In genomic region chr16:57618306-57619132, GRCh38 we compare ENCODE assay signal across 10 cellular contexts. TPM values are rescaled to one million over a fixed set of nuclear protein-coding genes. Genes with fewer than 3 reads are reported as not detected.
DNase-seq lines count a peak whose midpoint lies in the region; ATAC-seq and TF ChIP-seq lines count a peak whose summit lies in the region.
"Had no signal": no experiment of that assay in that cellular context is flagged by ENCODE, and none has a peak within 500 bp of the region (broad histone marks: within the 10 kb centered on the region; RNA-seq: fewer than 3 reads in every experiment).

No MANE protein-coding gene starts in this region.

- H3K4me1 ChIP-seq in Peyer's patch = peaks cover 0 to 29% (median 0%) of the 10 kb centered on the region in 4 donors
- H3K4me1 ChIP-seq in esophagus (ENCODE audit: control insufficient read depth in 2 of 2, insufficient read depth in 2 of 2, low read length in 1 of 2) = peaks cover 0 to 26% of the 10 kb centered on the region in 2 donors

- no peaks in the 10 kb centered on the region for H3K27me3 Mint-ChIP-seq in progenitor cell of endocrine pancreas
- H3K27me3 Mint-ChIP-seq: naive thymus-derived CD4-positive, alpha-beta T cell had no signal

- no peak for TF ChIP-seq CTCF in Peyer's patch (IDR thresholded peaks at IDR 0.05)
- TF ChIP-seq CTCF in progenitor cell of endocrine pancreas (IDR thresholded peaks at IDR 0.05; ENCODE audit: unreplicated experiment) = no peak

- H3K27ac Mint-ChIP-seq in progenitor cell of endocrine pancreas = peak overlapping the region; percentile 71

- H3K36me3 Mint-ChIP-seq in progenitor cell of endocrine pancreas (ENCODE audit: insufficient read depth) = no peaks in the 10 kb centered on the region
- H3K36me3 Mint-ChIP-seq: naive thymus-derived CD4-positive, alpha-beta T cell had no signal

- H3K27ac ChIP-seq in Peyer's patch (peak overlapping the region in 1 of 4 donors; percentile 87), esophagus (ENCODE audit: low read depth in 2 of 2, low read length in 1 of 2) (peak overlapping the region; percentile 86 to 94)

- TF ChIP-seq POLR2A in Peyer's patch (IDR thresholded peaks at IDR 0.05) = no peak

- no peak for ATAC-seq in activated CD4-positive, CD25-positive, alpha-beta regulatory T cell treated with anti-CD3 and anti-CD28 coated beads, Interleukin-2, amount 50 U/mL, for 24 hours
- no peak for ATAC-seq in GM21528 (IDR thresholded peaks at IDR 0.05; ENCODE audit: low FRiP score, unreplicated experiment)

- H3K4me1 Mint-ChIP-seq in progenitor cell of endocrine pancreas (ENCODE audit: low read depth) = peaks cover 19% of the 10 kb centered on the region

- no peak overlapping the region for H3K4me3 ChIP-seq in Peyer's patch
- H3K4me3 ChIP-seq in esophagus (ENCODE audit: low read depth in 1 of 2, low read length in 2 of 2) = no peak overlapping the region

- WGBS in esophagus, 2 donors = 58 to 59% methylated on average over 19 of the region's 19 CpGs

- no peaks in the 10 kb centered on the region for H3K9me3 Mint-ChIP-seq in progenitor cell of endocrine pancreas (ENCODE audit: low read depth)
- H3K9me3 Mint-ChIP-seq: naive thymus-derived CD4-positive, alpha-beta T cell had no signal

- no peaks in the 10 kb centered on the region for H3K36me3 ChIP-seq in Peyer's patch
- no peaks in the 10 kb centered on the region for H3K36me3 ChIP-seq in esophagus (ENCODE audit: control insufficient read depth in 2 of 2, insufficient read depth in 2 of 2, low read length in 1 of 2)

- H3K27me3 ChIP-seq in Peyer's patch (no peaks in the 10 kb centered on the region), esophagus (ENCODE audit: control insufficient read depth in 1 of 2, insufficient read depth in 2 of 2, low read length in 2 of 2) (no peaks in the 10 kb centered on the region)

- no peaks in the 10 kb centered on the region for H3K9me3 ChIP-seq in Peyer's patch
- H3K9me3 ChIP-seq in esophagus (ENCODE audit: control insufficient read depth in 2 of 2, insufficient read depth in 1 of 2, low read depth in 1 of 2, low read length in 1 of 2) = no peaks in the 10 kb centered on the region

- DNase-seq in ELR (ENCODE audit: low read depth) = peak; percentile 47
- peak in 2 of 3 donors; percentile 13 to 18 for DNase-seq in Peyer's patch
- DNase-seq in progenitor cell of endocrine pancreas (ENCODE audit: low spot score, unreplicated experiment) = no peak
- DNase-seq in DMS79 treated with DMSO at 0.1 percent for 48 hours (lab: John Stamatoyannopoulos, UW) = no peak
- DNase-seq in GM03348 (ENCODE audit: low spot score) = no peak
- DNase-seq: naive thymus-derived CD4-positive, alpha-beta T cell had no signal

- no peak overlapping the region for H3K4me3 Mint-ChIP-seq in progenitor cell of endocrine pancreas (ENCODE audit: low read depth)
- H3K4me3 Mint-ChIP-seq: naive thymus-derived CD4-positive, alpha-beta T cell had no signal

RNA-seq across cellular contexts. Expression of gene ADGRG1, which starts 9.9 kb away (rescaled TPM):
- total RNA-seq in Peyer's patch (10 to 100 TPM; 12.8 to 50.3 (median 34.7) TPM), progenitor cell of endocrine pancreas (19.7 and 26.2 TPM in 2 replicates)
- 10 to 100 TPM; 30.9 to 31.1 TPM for polyA plus RNA-seq in esophagus

RNA-seq across cellular contexts. Expression of gene ADGRG3, which starts 49.6 kb away (rescaled TPM):
- 1 to 10 TPM in 3 of 4 donors, under 1 TPM in 1; 0.47 to 4.1 (median 1.9) TPM for total RNA-seq in Peyer's patch
- polyA plus RNA-seq in esophagus = under 1 TPM; 0.31 to 0.72 TPM
- not detected in 2 replicates for total RNA-seq in progenitor cell of endocrine pancreas
- total RNA-seq: RPMI7951 had no signal
- polyA plus RNA-seq: naive thymus-derived CD4-positive, alpha-beta T cell had no signal

Comparison
In these comparisons a context has a peak if more than half of its experiments do, and no peak if none do; other contexts are left out.
1. DNase-seq: peak in ELR (single experiment) and Peyer's patch (2 of 3); none in progenitor cell of endocrine pancreas (single experiment), DMS79 treated with DMSO at 0.1 percent for 48 hours (single experiment) and GM03348 (single experiment).